In the genomic region with DNA sequence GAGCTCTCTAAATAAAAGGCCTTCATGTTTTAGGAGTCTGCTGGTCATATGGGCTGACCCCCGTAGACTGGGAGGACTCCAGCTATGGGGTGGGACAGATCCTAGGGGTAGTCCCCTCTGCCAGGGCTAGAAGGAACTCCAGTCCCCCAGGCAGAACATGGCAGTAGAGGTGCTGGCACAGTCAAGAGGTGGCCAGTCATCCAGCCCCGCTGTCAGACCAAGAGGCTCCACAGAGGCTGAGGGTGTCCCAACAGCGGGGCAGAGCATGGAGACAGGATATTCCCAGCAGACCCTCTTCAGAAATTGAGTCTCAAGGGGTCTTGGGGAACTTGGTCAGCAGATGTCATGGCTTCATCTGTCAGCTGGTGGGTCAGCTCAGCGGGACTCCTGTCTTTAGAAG, we compare ENCODE assay signal across 24 cellular contexts.
"Had no signal": no experiment of that assay in that cellular context is flagged by ENCODE, and none has a peak within 500 bp of the region (broad histone marks: within the 10 kb centered on the region; RNA-seq: fewer than 3 reads in every experiment).

No MANE protein-coding gene starts in this region.

- H3K9me3 ChIP-seq: adrenal gland, ascending aorta, esophagus muscularis mucosa, heart right ventricle, testis, transverse colon had no signal

- ATAC-seq: activated CD4-positive, CD25-positive, alpha-beta regulatory T cell treated with anti-CD3 and anti-CD28 coated beads, Interleukin-2, amount 50 U/mL, for 24 hours; heart right ventricle; natural killer cell treated with Interleukin-12 subunit alpha and Interleukin-12 subunit beta and Interleukin-15 and Interleukin-18, amount 100 ng/mL, for 72 hours; sciatic nerve; T-cell had no signal

- H3K4me3 Mint-ChIP-seq: activated naive CD4-positive, alpha-beta T cell treated with anti-CD3 and anti-CD28 coated beads for 36 hours; activated naive CD8-positive, alpha-beta T cell treated with anti-CD3 and anti-CD28 coated beads for 36 hours; activated T-helper 1 cell treated with anti-CD3 and anti-CD28 coated beads, Interleukin-12 subunit alpha, Interleukin-12 subunit beta, Interleukin-2, Interleukin-4 antibody, amounts not matched to agents 30 ng/mL and 10 ng/mL and 1 ng/mL, durations not matched to agents 14 hours and 24 hours and 36 hours; natural killer cell treated with Interleukin-12 subunit alpha and Interleukin-12 subunit beta and Interleukin-15 and Interleukin-18, amount 100 ng/mL, for 72 hours; T-cell; T-helper 2 cell treated with Interferon-gamma antibody and Interleukin-4, amounts not matched to agents 5 μg/mL and 100 μg/mL, for 36 hours had no signal

- H3K4me3 ChIP-seq: adrenal gland, ascending aorta, esophagus muscularis mucosa, heart right ventricle, skin epidermis, testis, transverse colon had no signal

- H3K36me3 Mint-ChIP-seq: activated naive CD8-positive, alpha-beta T cell treated with anti-CD3 and anti-CD28 coated beads for 36 hours; natural killer cell treated with Interleukin-12 subunit alpha and Interleukin-12 subunit beta and Interleukin-15 and Interleukin-18, amount 100 ng/mL, for 72 hours; T-cell had no signal

- H3K36me3 ChIP-seq: adrenal gland, ascending aorta, brain microvascular endothelial cell, esophagus muscularis mucosa, heart right ventricle, transverse colon had no signal

- H3K27me3 ChIP-seq: adrenal gland, ascending aorta, brain microvascular endothelial cell, esophagus muscularis mucosa, testis, transverse colon had no signal

- H3K27ac ChIP-seq: adrenal gland, ascending aorta, brain microvascular endothelial cell, esophagus muscularis mucosa, heart right ventricle, skin epidermis, testis, transverse colon had no signal

- H3K9me3 Mint-ChIP-seq: activated naive CD4-positive, alpha-beta T cell treated with anti-CD3 and anti-CD28 coated beads for 36 hours; activated naive CD8-positive, alpha-beta T cell treated with anti-CD3 and anti-CD28 coated beads for 36 hours; activated T-helper 1 cell treated with anti-CD3 and anti-CD28 coated beads, Interleukin-12 subunit alpha, Interleukin-12 subunit beta, Interleukin-2, Interleukin-4 antibody, amounts not matched to agents 30 ng/mL and 10 ng/mL and 1 ng/mL, durations not matched to agents 14 hours and 24 hours and 36 hours; natural killer cell treated with Interleukin-12 subunit alpha and Interleukin-12 subunit beta and Interleukin-15 and Interleukin-18, amount 100 ng/mL, for 72 hours; T-cell; T-helper 2 cell treated with Interferon-gamma antibody and Interleukin-4, amounts not matched to agents 5 μg/mL and 100 μg/mL, for 36 hours had no signal

- H3K4me1 ChIP-seq: adrenal gland, ascending aorta had no signal

- DNase-seq: activated CD8-positive, alpha-beta memory T cell treated with anti-CD3 and anti-CD28 coated beads, Interleukin-2, amount 50 U/mL, for 4 hours; activated effector memory CD4-positive, alpha-beta T cell treated with anti-CD3 and anti-CD28 coated beads, Interleukin-2, amount 50 U/mL, for 16 hours; activated naive CD8-positive, alpha-beta T cell treated with anti-CD3 and anti-CD28 coated beads for 36 hours; activated T-cell treated with anti-CD3 and anti-CD28 coated beads, Interleukin-2, amount 50 U/mL, for 1 hour; brain microvascular endothelial cell; caudate nucleus; effector CD4-positive, alpha-beta T cell; foreskin melanocyte; heart right ventricle; posterior cingulate gyrus; stimulated activated naive CD4-positive, alpha-beta T cell treated with Interleukin-2 at 50 U/mL for 16 hours; testis; transverse colon had no signal

- H3K27ac Mint-ChIP-seq: activated naive CD4-positive, alpha-beta T cell treated with anti-CD3 and anti-CD28 coated beads for 36 hours; activated naive CD8-positive, alpha-beta T cell treated with anti-CD3 and anti-CD28 coated beads for 36 hours; activated T-helper 1 cell treated with anti-CD3 and anti-CD28 coated beads, Interleukin-12 subunit alpha, Interleukin-12 subunit beta, Interleukin-2, Interleukin-4 antibody, amounts not matched to agents 30 ng/mL and 10 ng/mL and 1 ng/mL, durations not matched to agents 14 hours and 24 hours and 36 hours; natural killer cell treated with Interleukin-12 subunit alpha and Interleukin-12 subunit beta and Interleukin-15 and Interleukin-18, amount 100 ng/mL, for 72 hours; T-cell; T-helper 2 cell treated with Interferon-gamma antibody and Interleukin-4, amounts not matched to agents 5 μg/mL and 100 μg/mL, for 36 hours had no signal

- H3K4me1 Mint-ChIP-seq: activated naive CD8-positive, alpha-beta T cell treated with anti-CD3 and anti-CD28 coated beads for 36 hours had no signal
